ENCODE assay signal across 12 cellular contexts in genomic region chr2:186059096-186059495, GRCh38.
DNase-seq lines count a peak whose midpoint lies in the region; ATAC-seq and TF ChIP-seq lines count a peak whose summit lies in the region.
"Had no signal": no experiment of that assay in that cellular context is flagged by ENCODE, and none has a peak within 500 bp of the region (broad histone marks: within the 10 kb centered on the region; RNA-seq: fewer than 3 reads in every experiment).

No MANE protein-coding gene starts in this region.

- H3K27ac ChIP-seq in PC-3 (ENCODE audit: low read length), result no peak overlapping the region
- H3K27ac ChIP-seq in hepatocyte, result no peak overlapping the region

- CTCF ChIA-PET in PC-3 (lab: Charles Lee), result no interaction called here

- intact Hi-C loops in PC-3 (cut with micrococcal nuclease), result no loop called here
- intact Hi-C loops in natural killer cell (cut with micrococcal nuclease), result no loop called here

- H3K27me3 ChIP-seq in PC-3 (ENCODE audit: low read length) (no peaks in the 10 kb centered on the region), hepatocyte (no peaks in the 10 kb centered on the region)

- H3K79me2 ChIP-seq in PC-3 (ENCODE audit: low read length) (no peaks in the 10 kb centered on the region), hepatocyte (no peaks in the 10 kb centered on the region)

- BruUV-seq in PC-3 (replicated peaks; lab: Mats Ljungman, UMichigan), result no TSS peak

- no peaks in the 10 kb centered on the region for H3K27me3 Mint-ChIP-seq in natural killer cell (ENCODE audit: low read depth in 2 of 2)

- ATAC-seq in PC-3, result no peak
- no peak for ATAC-seq in GM18498 (IDR thresholded peaks at IDR 0.05; ENCODE audit: unreplicated experiment)
- ATAC-seq in natural killer cell, result no peak
- ATAC-seq: CD8-positive, alpha-beta T cell had no signal

- H3K36me3 Mint-ChIP-seq in natural killer cell, result peaks cover 7% of the 10 kb centered on the region
- H3K36me3 Mint-ChIP-seq: CD8-positive, alpha-beta T cell had no signal

- no peaks in the 10 kb centered on the region for H3K36me3 ChIP-seq in PC-3 (ENCODE audit: low read depth, low read length)
- H3K36me3 ChIP-seq in hepatocyte (replicated peaks; ENCODE audit: insufficient read depth, low read depth), result no peaks in the 10 kb centered on the region

- peaks cover 0 to 5% of the 10 kb centered on the region in 2 donors for H3K9me3 Mint-ChIP-seq in natural killer cell
- H3K9me3 Mint-ChIP-seq: CD8-positive, alpha-beta T cell; nephron progenitor cell had no signal

- no peaks in the 10 kb centered on the region for H3K9me3 ChIP-seq in PC-3 (ENCODE audit: low read length)
- H3K9me3 ChIP-seq in hepatocyte (ENCODE audit: low read depth), result no peaks in the 10 kb centered on the region

- H3K9me2 ChIP-seq in PC-3 (replicated peaks; ENCODE audit: low read length) (no peaks in the 10 kb centered on the region), hepatocyte (replicated peaks; ENCODE audit: insufficient read depth) (no peaks in the 10 kb centered on the region)

- TF ChIP-seq CTCF in PC-3 (conservative IDR thresholded peaks at IDR 0.05; ENCODE audit: low read depth, low read length) (no peak), hepatocyte (IDR thresholded peaks at IDR 0.05; ENCODE audit: poor library complexity) (no peak), natural killer cell (IDR thresholded peaks at IDR 0.05) (no peak)

- H4K20me1 ChIP-seq in PC-3 (ENCODE audit: low read length) (no peaks in the 10 kb centered on the region), hepatocyte (ENCODE audit: insufficient read depth, poor library complexity, severe bottlenecking) (no peaks in the 10 kb centered on the region)

- H3K9ac ChIP-seq in PC-3 (ENCODE audit: low read length), result no peak overlapping the region

- no peak overlapping the region for H3K27ac Mint-ChIP-seq in natural killer cell
- H3K27ac Mint-ChIP-seq: CD8-positive, alpha-beta T cell; nephron progenitor cell had no signal

- H3F3A ChIP-seq in PC-3 (ENCODE audit: low read length, unreplicated experiment), result no peaks in the 10 kb centered on the region

- H2AFZ ChIP-seq in PC-3 (ENCODE audit: low read length), result no peak overlapping the region
- H2AFZ ChIP-seq in hepatocyte, result no peak overlapping the region

- H3K4me1 ChIP-seq in PC-3 (ENCODE audit: insufficient read depth, low read length) (peaks cover 19% of the 10 kb centered on the region), hepatocyte (ENCODE audit: insufficient read depth) (no peaks in the 10 kb centered on the region)

- H3K4me1 Mint-ChIP-seq in natural killer cell, result no peaks in the 10 kb centered on the region

- WGBS in hepatocyte (ENCODE audit: low lambda C conversion rate, missing lambda C conversion rate), result 38% methylated on average over 1 of the region's 1 CpG

- no peak overlapping the region for H3K4me3 ChIP-seq in PC-3 (ENCODE audit: low read length)
- no peak overlapping the region for H3K4me3 ChIP-seq in hepatocyte

- DNase-seq in DMS153 treated with DMSO at 0.1 percent for 48 hours (lab: John Stamatoyannopoulos, UW; ENCODE audit: unreplicated experiment), result peak; percentile 44
- DNase-seq in NCI-H128 (lab: John Stamatoyannopoulos, UW; ENCODE audit: unreplicated experiment), result peak; percentile 37
- peak; percentile 47 for DNase-seq in PC-3
- peak; percentile 20 for DNase-seq in hepatocyte (ENCODE audit: low spot score)
- no peak for DNase-seq in stimulated activated CD4-positive, alpha-beta T cell treated with anti-CD3 and anti-CD28 coated beads, Interleukin-2, amount 100 ng/mL, for 24 hours
- DNase-seq in NCI-H187 (lab: John Stamatoyannopoulos, UW), result no peak
- no peak for DNase-seq in natural killer cell
- DNase-seq: amniotic stem cell; CD8-positive, alpha-beta T cell; nephron progenitor cell; T1000 had no signal

- H3K4me2 ChIP-seq in PC-3 (ENCODE audit: low read length) (0 out of 2 replicates have a peak overlapping the region, but pooled peaks have one; percentile 0), hepatocyte (no peak overlapping the region)

- no peak overlapping the region for H3K4me3 Mint-ChIP-seq in natural killer cell
- H3K4me3 Mint-ChIP-seq: CD8-positive, alpha-beta T cell; nephron progenitor cell had no signal

- POLR2A ChIA-PET in PC-3 (lab: Charles Lee; ENCODE audit: unreplicated experiment), result no interaction called here

Comparison
In these comparisons a context has a peak if more than half of its experiments do, and no peak if none do; other contexts are left out.
1. DNase-seq: peak in DMS153 treated with DMSO at 0.1 percent for 48 hours (single experiment), NCI-H128 (single experiment), PC-3 (single experiment) and hepatocyte (single experiment); none in stimulated activated CD4-positive, alpha-beta T cell treated with anti-CD3 and anti-CD28 coated beads, Interleukin-2, amount 100 ng/mL, for 24 hours (0 of 2), NCI-H187 (0 of 2) and natural killer cell (single experiment).